Comparison of ENCODE assay signal across 8 cellular contexts in the genomic region with DNA sequence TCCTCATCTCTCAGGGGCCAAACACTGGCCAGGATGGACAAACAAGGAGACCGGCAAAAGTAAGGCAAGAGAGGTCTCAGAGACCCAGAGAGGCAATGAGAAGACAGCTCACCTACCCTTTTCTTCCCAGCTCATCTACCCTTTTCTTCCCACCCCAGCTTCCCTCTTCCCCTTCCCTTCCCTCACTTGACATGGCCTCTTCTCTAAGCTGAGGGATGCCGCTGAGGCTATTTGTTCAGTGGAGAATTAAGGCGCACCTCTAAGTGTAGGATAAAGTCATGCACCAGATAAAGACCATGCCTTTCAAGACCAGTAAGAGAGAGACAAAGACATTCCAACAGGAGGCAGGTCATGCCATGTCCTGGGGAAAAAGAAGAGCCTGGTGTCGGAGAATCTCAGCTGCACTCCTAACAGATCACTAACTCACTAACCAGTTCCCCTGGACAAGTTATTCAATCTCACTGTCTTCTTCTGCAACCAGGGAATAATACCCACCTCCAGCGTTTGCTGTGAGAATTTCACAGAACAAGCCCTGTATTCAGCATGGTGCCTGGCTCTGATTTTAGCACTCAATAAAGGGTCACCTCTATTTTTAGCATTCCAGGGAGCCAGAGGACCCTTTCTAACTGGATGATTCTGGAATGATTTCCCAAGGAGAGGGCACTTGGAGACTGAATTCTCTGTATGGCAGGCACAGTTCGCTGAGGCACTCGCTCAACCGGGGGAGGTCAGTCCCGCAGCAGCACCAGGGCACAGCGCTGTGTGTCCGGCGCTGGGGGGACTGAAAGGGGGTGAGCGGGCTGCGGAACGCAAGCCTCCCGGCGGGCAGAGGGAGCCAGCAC. TPM values are rescaled to one million over a fixed set of nuclear protein-coding genes. Genes with fewer than 3 reads are reported as not detected.
DNase-seq lines count a peak whose midpoint lies in the region; ATAC-seq, FAIRE-seq and TF ChIP-seq lines count a peak whose summit lies in the region.

No MANE protein-coding gene starts in this region.

- 0 out of 2 replicates have a peak overlapping the region, but pooled peaks have one; percentile 18 for H2AK5ac ChIP-seq in H1 (ENCODE audit: low read depth, low read length)

- H4K5ac ChIP-seq in H1 (ENCODE audit: insufficient read length, low read depth, low read length), result no peak overlapping the region

- no peak overlapping the region for H4K91ac ChIP-seq in H1 (replicated peaks; ENCODE audit: insufficient read length, low read length)

- peak overlapping the region; percentile 94 to 99 (median 98) for H3K27ac ChIP-seq in BLaER1 treated with 17β-estradiol and CSF1 and Interleukin-3, amounts not matched to agents 10 nM and 100 nM
- H3K27ac ChIP-seq in H1 (ENCODE audit: low read depth, low read length), result 0 out of 2 replicates have a peak overlapping the region, but pooled peaks have one; percentile 6

- POLR2A ChIA-PET in H1 (lab: Charles Lee; ENCODE audit: partially characterized antibody), result interaction anchor here (0.8 to 4.2 kb wide), 13 partner anchors 9 to 673 kb away, joined by 3 to 17 read pairs (median 5); partner anchors contain the start of genes BABAM2 and RBKS

- WGBS in H1 (ENCODE audit: extremely low coverage in 1 of 2, insufficient coverage in 1 of 2, insufficient read length in 1 of 2, insufficient replicate concordance in 2 of 2, low coverage in 1 of 2, low lambda C conversion rate in 2 of 2, missing lambda C conversion rate in 1 of 2), 2 experiments, result 16% methylated on average over 17 of the region's 17 CpGs; no CpG with 5 or more reads in 1 of the 2 experiments

- no peak overlapping the region for H3K4ac ChIP-seq in H1 (replicated peaks; ENCODE audit: insufficient read length, low read depth, low read length)

- H3K36me3 Mint-ChIP-seq in nephron progenitor cell (ENCODE audit: low read depth), result no peaks in the 10 kb centered on the region

- no peak for TF ChIP-seq EP300 in H1 (IDR thresholded peaks at IDR 0.05; ENCODE audit: borderline replicate concordance in 1 of 2, low read depth in 2 of 2, low read length in 2 of 2)

- H3K27me3 Mint-ChIP-seq in nephron progenitor cell (ENCODE audit: low read depth, poor library complexity), result peaks cover 10% of the 10 kb centered on the region

- peaks cover 10 to 18% (median 15%) of the 10 kb centered on the region in 11 experiments; a peak in 21 of 22 replicates for H4K20me1 ChIP-seq in BLaER1 treated with 17β-estradiol and CSF1 and Interleukin-3, amounts not matched to agents 10 nM and 100 nM
- no peaks in the 10 kb centered on the region for H4K20me1 ChIP-seq in H1 (replicated peaks in 1 of 2; ENCODE audit: control insufficient read depth in 1 of 2, insufficient read depth in 2 of 2, low read length in 2 of 2)

- H3K79me2 ChIP-seq in H1 (ENCODE audit: control insufficient read depth in 1 of 2, insufficient read depth in 2 of 2, low read length in 2 of 2), result no peaks in the 10 kb centered on the region

- peak overlapping the region; percentile 78; the same call in 1 of the 2 replicates for H2BK5ac ChIP-seq in H1 (ENCODE audit: low read depth, low read length)

- H2BK15ac ChIP-seq in H1 (ENCODE audit: low read length), result peak overlapping the region; percentile 76; the same call in 1 of the 2 replicates

- H2BK20ac ChIP-seq in H1 (ENCODE audit: low read length), result peak overlapping the region; percentile 61; the same call in 1 of the 2 replicates

- H2BK12ac ChIP-seq in H1 (ENCODE audit: low read depth, low read length), result peak overlapping the region; percentile 85

- TF ChIP-seq RAD21 in H1 (IDR thresholded peaks at IDR 0.05 in 1 of 2, conservative IDR thresholded peaks at IDR 0.05 in 1 of 2; ENCODE audit: low read depth in 2 of 2, low read length in 2 of 2), result no peak

- DNase-seq in NT2/D1 (ENCODE audit: low read depth, low spot score) (no peak), H1 (ENCODE audit: low read depth in 1 of 2, low spot score in 2 of 2) (no peak), nephron progenitor cell (no peak), NCI-H2081 treated with DMSO at 0.1 percent for 48 hours (lab: John Stamatoyannopoulos, UW) (no peak)

- TF ChIP-seq CTCF in H1 (IDR thresholded peaks at IDR 0.05; ENCODE audit: control extremely low read depth in 1 of 3, insufficient read depth in 1 of 3, low read depth in 1 of 3, low read length in 3 of 3), result no peak
- TF ChIP-seq CTCF in nephron progenitor cell (IDR thresholded peaks at IDR 0.05), result no peak

- no peak overlapping the region for H3K14ac ChIP-seq in H1 (ENCODE audit: insufficient read length)

- no peak overlapping the region for H3K56ac ChIP-seq in H1 (replicated peaks; ENCODE audit: insufficient read length, low read depth, low read length)

- H3K18ac ChIP-seq in H1 (ENCODE audit: extremely low read depth, low read length), result peak overlapping the region; percentile 62; the same call in 1 of the 2 replicates

- peaks cover 26% of the 10 kb centered on the region for H3K23me2 ChIP-seq in H1 (ENCODE audit: low read depth, low read length)

- peaks cover 0 to 9% (median 5%) of the 10 kb centered on the region in 11 experiments; a peak in 14 of 22 replicates for H3K36me3 ChIP-seq in BLaER1 treated with 17β-estradiol and CSF1 and Interleukin-3, amounts not matched to agents 10 nM and 100 nM
- H3K36me3 ChIP-seq in NT2/D1 (ENCODE audit: insufficient read depth, insufficient read length, low read length) (peaks cover 4% of the 10 kb centered on the region), H1 (ENCODE audit: control insufficient read depth in 2 of 4, insufficient read depth in 4 of 4, low read length in 3 of 4) (no peaks in the 10 kb centered on the region)

- H2BK120ac ChIP-seq in H1 (replicated peaks; ENCODE audit: low read depth, low read length), result no peak overlapping the region

- no peak for TF ChIP-seq POLR2A in H1 (IDR thresholded peaks at IDR 0.05; ENCODE audit: control extremely low read depth in 1 of 2, low read depth in 2 of 2, low read length in 2 of 2)

- H4K8ac ChIP-seq in H1 (ENCODE audit: extremely low read depth, insufficient read depth, low read length), result no peak overlapping the region

- no peak overlapping the region for H3K23ac ChIP-seq in H1 (ENCODE audit: insufficient read length)

- no peaks in the 10 kb centered on the region for H3K79me1 ChIP-seq in H1 (ENCODE audit: low read depth, low read length)

- no peak for FAIRE-seq in H1 (lab: Jason Lieb, UNC)

- H3K4me3 ChIP-seq in BLaER1 treated with 17β-estradiol and CSF1 and Interleukin-3, amounts not matched to agents 10 nM and 100 nM, result peak overlapping the region; percentile 90 to 100 (median 96)
- peak overlapping the region; percentile 58 for H3K4me3 ChIP-seq in NT2/D1 (ENCODE audit: insufficient read length, low read depth)
- H3K4me3 ChIP-seq in H1 (ENCODE audit: extremely low read depth in 1 of 4, insufficient read depth in 2 of 4, low read depth in 3 of 4, low read length in 4 of 4), result peak overlapping the region; percentile 51 to 94 (median 69)

- CTCF ChIA-PET in H1 (lab: Charles Lee; ENCODE audit: partially characterized antibody), result interaction anchor here (1.1 to 1.6 kb wide), 3 partner anchors 10 to 666 kb away, joined by 3 to 5 read pairs (median 3); no protein-coding TSS in a partner anchor

- H3K4me2 ChIP-seq in BLaER1 treated with 17β-estradiol and CSF1 and Interleukin-3, amounts not matched to agents 10 nM and 100 nM, result peak overlapping the region; percentile 83 to 99 (median 98)
- H3K4me2 ChIP-seq in H1 (ENCODE audit: insufficient read depth in 1 of 2, low read depth in 2 of 2, low read length in 2 of 2), result peak overlapping the region; percentile 81 to 87

- H3K4me3 Mint-ChIP-seq in nephron progenitor cell, result peak overlapping the region; percentile 87

- H3K9me3 ChIP-seq in BLaER1 treated with 17β-estradiol and CSF1 and Interleukin-3, amounts not matched to agents 10 nM and 100 nM (replicated peaks in 1 of 11), result peaks cover 0 to 5% (median 0%) of the 10 kb centered on the region in 11 experiments; a peak in 5 of 22 replicates
- H3K9me3 ChIP-seq in NT2/D1 (ENCODE audit: insufficient read depth, low read length) (no peaks in the 10 kb centered on the region), H1 (ENCODE audit: insufficient read depth in 2 of 2, low read depth in 1 of 2, low read length in 1 of 2) (no peaks in the 10 kb centered on the region)

- peaks cover 19% of the 10 kb centered on the region for H3K4me1 Mint-ChIP-seq in nephron progenitor cell

- H3K4me1 ChIP-seq in BLaER1 treated with 17β-estradiol and CSF1 and Interleukin-3, amounts not matched to agents 10 nM and 100 nM, result peaks cover 14 to 33% (median 21%) of the 10 kb centered on the region in 10 experiments
- H3K4me1 ChIP-seq in NT2/D1 (ENCODE audit: insufficient read depth, insufficient read length) (peaks cover 12% of the 10 kb centered on the region), H1 (replicated peaks in 1 of 4; ENCODE audit: control insufficient read depth in 3 of 4, insufficient read depth in 4 of 4, low read length in 3 of 4) (peaks cover 8 to 22% (median 14%) of the 10 kb centered on the region in 4 experiments)

- no peaks in the 10 kb centered on the region for H3K9me3 Mint-ChIP-seq in nephron progenitor cell

- ATAC-seq in GM19467 (IDR thresholded peaks at IDR 0.05; ENCODE audit: unreplicated experiment) (no peak), GM18498 (IDR thresholded peaks at IDR 0.05; ENCODE audit: unreplicated experiment) (no peak), GM18858 (IDR thresholded peaks at IDR 0.05; ENCODE audit: unreplicated experiment) (no peak)

- H3K9ac ChIP-seq in BLaER1 treated with 17β-estradiol and CSF1 and Interleukin-3, amounts not matched to agents 10 nM and 100 nM, result peak overlapping the region; percentile 94 to 100 (median 98)
- H3K9ac ChIP-seq in NT2/D1 (ENCODE audit: insufficient read length, low read depth) (peak overlapping the region; percentile 85), H1 (replicated peaks in 1 of 4; ENCODE audit: extremely low read depth in 1 of 4, low read depth in 3 of 4, low read length in 3 of 4) (peak overlapping the region; percentile 16 to 82 (median 48); a peak in 6 of 7 replicates)

- H3K27me3 ChIP-seq in BLaER1 treated with 17β-estradiol and CSF1 and Interleukin-3, amounts not matched to agents 10 nM and 100 nM, result peaks cover 0 to 13% (median 4%) of the 10 kb centered on the region in 11 experiments; a peak in 8 of 22 replicates
- H3K27me3 ChIP-seq in NT2/D1 (ENCODE audit: insufficient read depth, insufficient read length), result peaks cover 24% of the 10 kb centered on the region
- H3K27me3 ChIP-seq in H1 (replicated peaks in 1 of 4; ENCODE audit: control insufficient read depth in 3 of 4, extremely low read depth in 1 of 4, insufficient read depth in 3 of 4, low read length in 3 of 4), result peaks cover 15 to 47% (median 35%) of the 10 kb centered on the region in 4 experiments

- no peak overlapping the region for H3K27ac Mint-ChIP-seq in nephron progenitor cell

- peak overlapping the region; percentile 54 for H2AFZ ChIP-seq in H1 (ENCODE audit: low read length)

RNA-seq across cellular contexts. Expression of gene FOSL2, which starts 3.0 kb away (rescaled TPM):
- 4.5 and 5.5 TPM in 2 replicates for total RNA-seq in H1 (2021; fragmentation: NEBNext Ultra II Directional; extraction: Animal tissue kit (Norgen Biotek cat#: 25700))
- polyA plus RNA-seq in H1 (2011; rRNA removed), result 1.5 TPM in 2 replicates
- 1.5 TPM for polyA plus RNA-seq in H1 (2011; cell fraction: cytosol; rRNA removed)
- polyA plus RNA-seq in H1 (2011; cell fraction: nucleus; rRNA removed), result 2.2 TPM
- 2.6 to 2.8 TPM (median 2.6 TPM) in 4 replicates for polyA plus RNA-seq in H1 (2012, experiment 1 of 2)
- polyA plus RNA-seq in H1 (2012, experiment 2 of 2), result 1.9 TPM
- 0.89 TPM for polyA plus RNA-seq in H1 (2013, experiment 1 of 2)
- polyA plus RNA-seq in H1 (2013, experiment 2 of 2), result 0.90 TPM
- 2.7 and 3.0 TPM in 2 replicates for polyA minus RNA-seq in H1 (2011; rRNA and poly(A)+ RNA removed)
- polyA minus RNA-seq in H1 (2011; cell fraction: cytosol; rRNA and poly(A)+ RNA removed), result 2.6 TPM
- polyA minus RNA-seq in H1 (2011; cell fraction: nucleus; rRNA and poly(A)+ RNA removed), result 4.0 TPM
